ENCODE assay signal across 28 cellular contexts in the genomic region with DNA sequence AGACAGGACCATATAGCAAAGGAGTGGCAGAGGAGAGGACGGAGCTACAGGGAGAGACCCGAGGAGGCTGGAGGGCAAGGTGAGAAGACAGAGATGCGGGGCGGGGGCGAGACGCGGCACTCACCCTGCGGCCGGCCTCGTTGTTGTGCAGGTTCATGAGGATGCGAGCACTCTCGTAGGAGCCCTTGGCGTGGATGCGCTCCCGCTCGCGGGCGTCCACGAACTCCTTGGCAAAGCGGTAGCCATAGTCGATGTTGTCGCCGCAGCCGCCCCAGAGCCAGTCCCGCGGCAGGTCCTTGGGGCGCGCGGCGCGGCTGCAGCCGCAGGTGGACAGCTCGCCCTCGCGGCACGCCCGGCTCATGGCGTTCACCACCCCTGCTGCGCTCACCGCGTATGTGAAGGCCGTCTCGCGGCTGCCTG. TPM values are rescaled to one million over a fixed set of nuclear protein-coding genes. Genes with fewer than 3 reads are reported as not detected.
DNase-seq lines count a peak whose midpoint lies in the region; ATAC-seq and TF ChIP-seq lines count a peak whose summit lies in the region.
"Had no signal": no experiment of that assay in that cellular context is flagged by ENCODE, and none has a peak within 500 bp of the region (broad histone marks: within the 10 kb centered on the region; RNA-seq: fewer than 3 reads in every experiment).

No MANE protein-coding gene starts in this region.

- DNase-seq in endodermal cell = peak; percentile 75
- DNase-seq in left kidney (ENCODE audit: low read depth, low spot score) = peak; percentile 46
- no peak for DNase-seq in aorta
- DNase-seq in activated CD8-positive, alpha-beta memory T cell treated with anti-CD3 and anti-CD28 coated beads, Interleukin-2, amount 50 U/mL, for 48 hours = no peak
- DNase-seq in LoVo (ENCODE audit: low spot score) = no peak
- DNase-seq in middle frontal gyrus (ENCODE audit: extremely low spot score, low spot score) = no peak
- DNase-seq: activated CD4-positive, alpha-beta T cell treated with anti-CD3 and anti-CD28 coated beads, Interleukin-2, amount 10 ng/mL, durations not matched to agents 7 days and 5 days; activated naive CD4-positive, alpha-beta T cell; activated T-cell treated with anti-CD3 and anti-CD28 coated beads, Interleukin-2, amount 50 U/mL, for 72 hours; C1 segment of cervical spinal cord; Caco-2; DMS79; effector memory CD4-positive, alpha-beta T cell; heart right ventricle; NCI-H1092; NCI-H187; NCI-H2171 treated with DMSO at 0.1 percent for 48 hours; NCI-H524; PC-9; Right ventricle myocardium superior; stimulated activated CD4-positive, alpha-beta T cell treated with anti-CD3 and anti-CD28 coated beads, Interleukin-2, amount 100 ng/mL, for 24 hours; transverse colon; WERI-Rb-1 had no signal

- H3K27ac Mint-ChIP-seq in endodermal cell = no peak overlapping the region
- H3K27ac Mint-ChIP-seq: activated CD4-positive, alpha-beta T cell treated with anti-CD3 and anti-CD28 coated beads, Interleukin-2, amount 10 ng/mL, durations not matched to agents 7 days and 5 days; activated T-cell treated with anti-CD3 and anti-CD28 coated beads, Interleukin-2, amount 50 U/mL, for 72 hours; IgD-negative memory B cell; natural killer cell treated with Interleukin-12 subunit alpha and Interleukin-12 subunit beta and Interleukin-15 and Interleukin-18, amount 100 ng/mL, for 72 hours had no signal

- peak; percentile 47 for ATAC-seq in aorta (ENCODE audit: low FRiP score)
- ATAC-seq: activated T-cell treated with anti-CD3 and anti-CD28 coated beads, Interleukin-2, amount 50 U/mL, for 72 hours; heart right ventricle; right cardiac atrium had no signal

- peak overlapping the region; percentile 56 for H3K4me3 Mint-ChIP-seq in endodermal cell
- H3K4me3 Mint-ChIP-seq: activated CD4-positive, alpha-beta T cell treated with anti-CD3 and anti-CD28 coated beads, Interleukin-2, amount 10 ng/mL, durations not matched to agents 7 days and 5 days; activated T-cell treated with anti-CD3 and anti-CD28 coated beads, Interleukin-2, amount 50 U/mL, for 72 hours; IgD-negative memory B cell; natural killer cell treated with Interleukin-12 subunit alpha and Interleukin-12 subunit beta and Interleukin-15 and Interleukin-18, amount 100 ng/mL, for 72 hours had no signal

- intact Hi-C loops in aorta (cut with DNase I) = no loop called here

- TF ChIP-seq CTCF in endodermal cell (conservative IDR thresholded peaks at IDR 0.05) = no peak

- no peaks in the 10 kb centered on the region for H3K9me3 Mint-ChIP-seq in endodermal cell
- H3K9me3 Mint-ChIP-seq: activated CD4-positive, alpha-beta T cell treated with anti-CD3 and anti-CD28 coated beads, Interleukin-2, amount 10 ng/mL, durations not matched to agents 7 days and 5 days; natural killer cell treated with Interleukin-12 subunit alpha and Interleukin-12 subunit beta and Interleukin-15 and Interleukin-18, amount 100 ng/mL, for 72 hours had no signal

- H3K27ac ChIP-seq in HUES6 (ENCODE audit: low read depth, low read length) (no peak overlapping the region), endodermal cell (ENCODE audit: low read depth, low read length) (no peak overlapping the region), aorta (ENCODE audit: low read depth in 1 of 2, low read length in 2 of 2) (no peak overlapping the region)
- H3K27ac ChIP-seq: pancreas, PC-9, transverse colon, WERI-Rb-1 had no signal

- no peaks in the 10 kb centered on the region for H3K9me3 ChIP-seq in HUES6 (ENCODE audit: control insufficient read depth, insufficient read depth, low read depth, low read length)
- no peaks in the 10 kb centered on the region for H3K9me3 ChIP-seq in endodermal cell (ENCODE audit: control insufficient read depth, low read length)
- no peaks in the 10 kb centered on the region for H3K9me3 ChIP-seq in aorta (ENCODE audit: control insufficient read depth, low read length)
- H3K9me3 ChIP-seq: Caco-2, heart right ventricle, pancreas, transverse colon had no signal

- WGBS in endodermal cell (ENCODE audit: insufficient coverage in 1 of 2, insufficient read length in 1 of 2), 2 experiments = 96 to 97% methylated on average over 16 to 44 of the region's 44 CpGs
- 66 to 76% methylated on average over 42 to 44 of the region's 44 CpGs for WGBS in aorta, 2 donors

- peaks cover 86% of the 10 kb centered on the region for H3K27me3 Mint-ChIP-seq in endodermal cell (ENCODE audit: insufficient read depth)

- no peaks in the 10 kb centered on the region for H3K36me3 Mint-ChIP-seq in endodermal cell (ENCODE audit: low read depth)
- H3K36me3 Mint-ChIP-seq: IgD-negative memory B cell; natural killer cell treated with Interleukin-12 subunit alpha and Interleukin-12 subunit beta and Interleukin-15 and Interleukin-18, amount 100 ng/mL, for 72 hours had no signal

- H3K36me3 ChIP-seq in HUES6 (ENCODE audit: control insufficient read depth, insufficient read depth, low read length) = peaks cover 27% of the 10 kb centered on the region; the same call in 1 of the 2 replicates
- no peaks in the 10 kb centered on the region for H3K36me3 ChIP-seq in endodermal cell (ENCODE audit: control insufficient read depth, insufficient read depth, low read length)
- no peaks in the 10 kb centered on the region for H3K36me3 ChIP-seq in aorta (ENCODE audit: control insufficient read depth in 1 of 2, insufficient read depth in 2 of 2, low read length in 1 of 2)
- H3K36me3 ChIP-seq: heart right ventricle, transverse colon, WERI-Rb-1 had no signal

- H3K4me1 ChIP-seq in HUES6 (ENCODE audit: control insufficient read depth, insufficient read depth, low read length) (peaks cover 6% of the 10 kb centered on the region; the same call in 1 of the 2 replicates), endodermal cell (ENCODE audit: control insufficient read depth, insufficient read depth, low read length) (no peaks in the 10 kb centered on the region), aorta (ENCODE audit: control insufficient read depth in 1 of 2, insufficient read depth in 2 of 2, low read length in 2 of 2) (no peaks in the 10 kb centered on the region)
- H3K4me1 ChIP-seq: Caco-2, pancreas, transverse colon had no signal

- H3K27me3 ChIP-seq in HUES6 (ENCODE audit: control insufficient read depth, insufficient read depth, low read length) (peaks cover 39% of the 10 kb centered on the region), endodermal cell (ENCODE audit: control insufficient read depth, insufficient read depth, low read length, poor library complexity, severe bottlenecking) (peaks cover 16% of the 10 kb centered on the region), aorta (ENCODE audit: control insufficient read depth in 1 of 2, insufficient read depth in 2 of 2, low read length in 1 of 2) (no peaks in the 10 kb centered on the region)
- H3K27me3 ChIP-seq: pancreas had no signal

- H3K4me3 ChIP-seq in HUES6 (ENCODE audit: low read depth, low read length) (peak overlapping the region; percentile 54; the same call in 1 of the 2 replicates), endodermal cell (ENCODE audit: low read length) (no peak overlapping the region), aorta (ENCODE audit: low read length in 2 of 2) (no peak overlapping the region)
- H3K4me3 ChIP-seq: heart right ventricle, pancreas, PC-9, transverse colon had no signal

- H3K9ac ChIP-seq in HUES6 (ENCODE audit: low read length) (no peak overlapping the region), endodermal cell (ENCODE audit: extremely low read depth, low read length, poor library complexity, severe bottlenecking) (no peak overlapping the region)

- peaks cover 9% of the 10 kb centered on the region for H3K4me1 Mint-ChIP-seq in endodermal cell
- H3K4me1 Mint-ChIP-seq: activated CD4-positive, alpha-beta T cell treated with anti-CD3 and anti-CD28 coated beads, Interleukin-2, amount 10 ng/mL, durations not matched to agents 7 days and 5 days; IgD-negative memory B cell had no signal

RNA-seq across cellular contexts. Expression of a gene that starts 12.9 kb away (rescaled TPM):
- total RNA-seq in endodermal cell (1 to 10 TPM in 1 of 2 donors, under 1 TPM in 1; 0.92 to 1.4 TPM), aorta (10 to 100 TPM in 1 of 2 donors, under 1 TPM in 1; 0.52 to 10.6 TPM)
- 13.3 TPM for polyA plus RNA-seq in endodermal cell (2013, experiment 1 of 2)
- 11.2 TPM for polyA plus RNA-seq in endodermal cell (2013, experiment 2 of 2)
- under 1 TPM; 0.13 to 0.33 TPM for polyA plus RNA-seq in aorta
- total RNA-seq: activated CD4-positive, alpha-beta T cell treated with anti-CD3 and anti-CD28 coated beads, Interleukin-2, amount 10 ng/mL, durations not matched to agents 7 days and 5 days; natural killer cell treated with Interleukin-12 subunit alpha and Interleukin-12 subunit beta and Interleukin-15 and Interleukin-18, amount 100 ng/mL, for 72 hours had no signal
- polyA plus RNA-seq: IgD-negative memory B cell had no signal

Comparison
In these comparisons a context has a peak if more than half of its experiments do, and no peak if none do; other contexts are left out.
1. DNase-seq: peak in endodermal cell (single experiment) and left kidney (single experiment); none in aorta (0 of 2), activated CD8-positive, alpha-beta memory T cell treated with anti-CD3 and anti-CD28 coated beads, Interleukin-2, amount 50 U/mL, for 48 hours (single experiment), LoVo (single experiment) and middle frontal gyrus (single experiment).